Comparison of ENCODE assay signal across 18 cellular contexts in genomic region chr11:67349036-67349435, GRCh38. TPM values are rescaled to one million over a fixed set of nuclear protein-coding genes. Genes with fewer than 3 reads are reported as not detected.
DNase-seq lines count a peak whose midpoint lies in the region; ATAC-seq and TF ChIP-seq lines count a peak whose summit lies in the region.
"Had no signal": no experiment of that assay in that cellular context is flagged by ENCODE, and none has a peak within 500 bp of the region (broad histone marks: within the 10 kb centered on the region; RNA-seq: fewer than 3 reads in every experiment).

No MANE protein-coding gene starts in this region.

- peaks cover 5% of the 10 kb centered on the region for H3K79me2 ChIP-seq in ACC112 (ENCODE audit: control insufficient read depth, insufficient read depth, low read length, unreplicated experiment)

- H3K27me3 Mint-ChIP-seq in CD8-positive, alpha-beta memory T cell: no peaks in the 10 kb centered on the region
- no peaks in the 10 kb centered on the region for H3K27me3 Mint-ChIP-seq in activated B cell treated with CpG ODN at 0.5 μM for 24 hours
- H3K27me3 Mint-ChIP-seq in memory B cell: no peaks in the 10 kb centered on the region
- H3K27me3 Mint-ChIP-seq: activated CD4-positive, alpha-beta T cell treated with anti-CD3 and anti-CD28 coated beads, Interleukin-2, amount 10 ng/mL, durations not matched to agents 24 days and 14 days had no signal

- H3K36me3 ChIP-seq in ACC112 (ENCODE audit: insufficient read depth, low read length): no peaks in the 10 kb centered on the region
- no peaks in the 10 kb centered on the region for H3K36me3 ChIP-seq in CD8-positive, alpha-beta memory T cell (ENCODE audit: insufficient read depth, low read length)

- DNase-seq in CD8-positive, alpha-beta memory T cell: no peak
- DNase-seq in activated B cell treated with CpG ODN at 0.5 μM for 24 hours: no peak
- no peak for DNase-seq in memory B cell (ENCODE audit: low spot score in 2 of 2)
- no peak for DNase-seq in ACHN
- no peak for DNase-seq in activated gamma-delta T cell (lab: John Stamatoyannopoulos, UW)
- DNase-seq: activated CD4-positive, alpha-beta T cell treated with anti-CD3 and anti-CD28 coated beads, Interleukin-2, amount 10 ng/mL, durations not matched to agents 24 days and 14 days; activated CD8-positive, alpha-beta memory T cell treated with anti-CD3 and anti-CD28 coated beads, Interleukin-2, amount 50 U/mL, for 4 hours; activated effector memory CD4-positive, alpha-beta T cell treated with Interleukin-2 at 50 U/mL for 16 hours; amniotic stem cell; left cardiac atrium; NCI-H1417 treated with DMSO at 0.1 percent for 48 hours; stimulated activated naive CD8-positive, alpha-beta T cell treated with anti-CD3 and anti-CD28 coated beads, Interleukin-15, Interleukin-2, amounts not matched to agents 100 U/mL and 50 U/mL, for 24 hours had no signal

- POLR2A ChIA-PET in CD8-positive, alpha-beta memory T cell (lab: Charles Lee): interaction anchor here (0.9 kb wide), 1 partner anchor 32 kb away, joined by 4 read pairs; no protein-coding TSS in a partner anchor
- POLR2A ChIA-PET in activated B cell treated with CpG ODN at 0.5 μM for 24 hours (lab: Charles Lee): interaction anchor here (1.0 to 26.3 kb wide), 5 partner anchors 13 to 87 kb away, joined by 3 to 1307 read pairs (median 4); partner anchors contain the start of genes ANKRD13D, CLCF1 and PPP1CA

- H3K36me3 Mint-ChIP-seq in CD8-positive, alpha-beta memory T cell: peaks cover 0 to 12% (median 2%) of the 10 kb centered on the region in 3 donors
- peaks cover 13% of the 10 kb centered on the region for H3K36me3 Mint-ChIP-seq in activated B cell treated with CpG ODN at 0.5 μM for 24 hours (ENCODE audit: low read depth)
- peaks cover 1% of the 10 kb centered on the region for H3K36me3 Mint-ChIP-seq in memory B cell

- no peak for TF ChIP-seq CTCF in activated B cell treated with CpG ODN at 0.5 μM for 24 hours (IDR thresholded peaks at IDR 0.05)

- ATAC-seq in activated B cell treated with CpG ODN at 0.5 μM for 24 hours (ENCODE audit: low read depth) (no peak), memory B cell (ENCODE audit: low read depth) (no peak), HG02642 (IDR thresholded peaks at IDR 0.05; ENCODE audit: poor library complexity, unreplicated experiment) (no peak), HG02870 (IDR thresholded peaks at IDR 0.05; ENCODE audit: unreplicated experiment) (no peak)
- ATAC-seq: left cardiac atrium; Right ventricle myocardium inferior; stimulated activated naive CD8-positive, alpha-beta T cell treated with anti-CD3 and anti-CD28 coated beads, Interleukin-15, Interleukin-2, amounts not matched to agents 100 U/mL and 50 U/mL, for 24 hours had no signal

- H3K4me1 Mint-ChIP-seq in CD8-positive, alpha-beta memory T cell: peaks cover 31 to 70% (median 59%) of the 10 kb centered on the region in 3 donors
- H3K4me1 Mint-ChIP-seq in activated B cell treated with CpG ODN at 0.5 μM for 24 hours (peaks cover 81% of the 10 kb centered on the region), memory B cell (peaks cover 49% of the 10 kb centered on the region)

- H3K27me3 ChIP-seq in ACC112 (ENCODE audit: insufficient read depth, low read length): no peaks in the 10 kb centered on the region
- H3K27me3 ChIP-seq in CD8-positive, alpha-beta memory T cell (ENCODE audit: insufficient read depth, low read length, poor library complexity, severe bottlenecking): no peaks in the 10 kb centered on the region

- H3K27ac Mint-ChIP-seq in CD8-positive, alpha-beta memory T cell: peak overlapping the region in 7 of 8 donors; percentile 1 to 86 (median 66)
- H3K27ac Mint-ChIP-seq in activated B cell treated with CpG ODN at 0.5 μM for 24 hours (peak overlapping the region; percentile 89), memory B cell (peak overlapping the region; percentile 58)

- H3K27ac ChIP-seq in ACC112 (ENCODE audit: low read depth, low read length): peak overlapping the region; percentile 13; the same call in 1 of the 2 replicates
- H3K27ac ChIP-seq in CD8-positive, alpha-beta memory T cell (ENCODE audit: low read depth, low read length): no peak overlapping the region
- H3K27ac ChIP-seq: HL-60 had no signal

- in situ Hi-C loops in ACHN (cut with HindIII; ENCODE audit: low pct_ligation_motif_present, low pct_unique_long_range_greater_than_20kb, low sequenced_read_pairs): no loop called here

- H2AFZ ChIP-seq in ACC112 (ENCODE audit: low read length, unreplicated experiment): no peak overlapping the region

- H3K4me1 ChIP-seq in ACC112 (ENCODE audit: control insufficient read depth, insufficient read depth, low read length, unreplicated experiment): peaks cover 47% of the 10 kb centered on the region
- H3K4me1 ChIP-seq in CD8-positive, alpha-beta memory T cell (ENCODE audit: insufficient read depth, low read length): peaks cover 54% of the 10 kb centered on the region

- H3K4me3 ChIP-seq in ACC112 (ENCODE audit: low read depth, low read length): no peak overlapping the region
- H3K4me3 ChIP-seq in CD8-positive, alpha-beta memory T cell (ENCODE audit: low read length): no peak overlapping the region

- no peaks in the 10 kb centered on the region for H3K9me3 Mint-ChIP-seq in CD8-positive, alpha-beta memory T cell
- H3K9me3 Mint-ChIP-seq in activated B cell treated with CpG ODN at 0.5 μM for 24 hours (no peaks in the 10 kb centered on the region), memory B cell (no peaks in the 10 kb centered on the region)
- H3K9me3 Mint-ChIP-seq: activated CD4-positive, alpha-beta T cell treated with anti-CD3 and anti-CD28 coated beads, Interleukin-2, amount 10 ng/mL, durations not matched to agents 24 days and 14 days had no signal

- intact Hi-C loops in activated B cell treated with CpG ODN at 0.5 μM for 24 hours (cut with micrococcal nuclease): no loop called here

- no peak overlapping the region for H3K4me3 Mint-ChIP-seq in CD8-positive, alpha-beta memory T cell
- H3K4me3 Mint-ChIP-seq in activated B cell treated with CpG ODN at 0.5 μM for 24 hours: no peak overlapping the region
- no peak overlapping the region for H3K4me3 Mint-ChIP-seq in memory B cell
- H3K4me3 Mint-ChIP-seq: activated CD4-positive, alpha-beta T cell treated with anti-CD3 and anti-CD28 coated beads, Interleukin-2, amount 10 ng/mL, durations not matched to agents 24 days and 14 days had no signal

- no peaks in the 10 kb centered on the region for H3K9me3 ChIP-seq in CD8-positive, alpha-beta memory T cell (ENCODE audit: low read length)

- CTCF ChIA-PET in CD8-positive, alpha-beta memory T cell (lab: Charles Lee): interaction anchor here (1.0 to 19.6 kb wide), 2 partner anchors 11 to 32 kb away, joined by 3 to 860 read pairs; partner anchors contain the start of genes CLCF1 and RAD9A
- CTCF ChIA-PET in activated B cell treated with CpG ODN at 0.5 μM for 24 hours (lab: Charles Lee): interaction anchor here (1.1 to 10.1 kb wide), 4 partner anchors 8 to 87 kb away, joined by 3 to 735 read pairs (median 8); partner anchors contain the start of gene CLCF1

RNA-seq across cellular contexts. Expression of gene POLD4, which starts 4.3 kb away (rescaled TPM):
- 10 to 100 TPM; 32.3 to 37.8 TPM for total RNA-seq in CD8-positive, alpha-beta memory T cell
- polyA plus RNA-seq in CD8-positive, alpha-beta memory T cell: 91.2 TPM
- 166 and 169 TPM in 2 replicates for total RNA-seq in activated B cell treated with CpG ODN at 0.5 μM for 24 hours

RNA-seq across cellular contexts. Expression of gene CLCF1, which starts 24.4 kb away (rescaled TPM):
- 1 to 10 TPM; 3.5 to 4.2 TPM for total RNA-seq in CD8-positive, alpha-beta memory T cell
- polyA plus RNA-seq in CD8-positive, alpha-beta memory T cell: 4.6 TPM
- total RNA-seq in activated B cell treated with CpG ODN at 0.5 μM for 24 hours: 28.2 and 30.7 TPM in 2 replicates
- polyA plus RNA-seq: neural cell had no signal

RNA-seq across cellular contexts. Expression of gene RAD9A, which starts 42.8 kb away (rescaled TPM):
- 10 to 100 TPM; 36.8 to 38.8 TPM for total RNA-seq in CD8-positive, alpha-beta memory T cell
- polyA plus RNA-seq in CD8-positive, alpha-beta memory T cell: 9.4 TPM
- 30.4 and 35.2 TPM in 2 replicates for total RNA-seq in activated B cell treated with CpG ODN at 0.5 μM for 24 hours

RNA-seq across cellular contexts. Expression of gene SSH3, which starts 45.7 kb away (rescaled TPM):
- total RNA-seq in CD8-positive, alpha-beta memory T cell: 10 to 100 TPM in 1 of 2 experiments, 1 to 10 TPM in 1; 8.4 to 10.6 TPM
- 3.5 TPM for polyA plus RNA-seq in CD8-positive, alpha-beta memory T cell
- total RNA-seq in activated B cell treated with CpG ODN at 0.5 μM for 24 hours: 5.1 and 7.7 TPM in 2 replicates

RNA-seq across cellular contexts. Expression of gene PPP1CA, which starts 52.6 kb away (rescaled TPM):
- 100 to 1,000 TPM; 338 to 357 TPM for total RNA-seq in CD8-positive, alpha-beta memory T cell
- 564 TPM for polyA plus RNA-seq in CD8-positive, alpha-beta memory T cell
- 349 and 354 TPM in 2 replicates for total RNA-seq in activated B cell treated with CpG ODN at 0.5 μM for 24 hours
